Comparison of ENCODE assay signal across 8 cellular contexts in genomic region chr14:50396636-50397460, GRCh38. TPM values are rescaled to one million over a fixed set of nuclear protein-coding genes. Genes with fewer than 3 reads are reported as not detected.
DNase-seq lines count a peak whose midpoint lies in the region; ATAC-seq and TF ChIP-seq lines count a peak whose summit lies in the region.

TSS of gene CDKL1 (minus strand) at chr14:50396881. CDS start at chr14:50395868, 1,013 bp downstream.

- WGBS in heart right ventricle, 2 donors, result 0% methylated on average over 61 to 77 of the region's 77 CpGs

- TF ChIP-seq CTCF in heart right ventricle (IDR thresholded peaks at IDR 0.05) (no peak), parathyroid adenoma (IDR thresholded peaks at IDR 0.05) (no peak), upper lobe of right lung (IDR thresholded peaks at IDR 0.05) (no peak)

- H3K4me3 ChIP-seq in heart right ventricle (peak within 1 kb of the TSS; percentile 16 to 84 (median 74)), parathyroid adenoma (ENCODE audit: low read depth, low read length) (peak within 1 kb of the TSS; percentile 69), upper lobe of right lung (peak within 1 kb of the TSS; percentile 91)

- H3K27me3 ChIP-seq in heart right ventricle (no peaks in the 10 kb centered on the region), parathyroid adenoma (ENCODE audit: control insufficient read depth, insufficient read depth, low read length) (no peaks in the 10 kb centered on the region), upper lobe of right lung (no peaks in the 10 kb centered on the region)

- peak within 1 kb of the TSS; percentile 68 for H2AFZ ChIP-seq in parathyroid adenoma

- H3K36me3 ChIP-seq in heart right ventricle, result no peaks in the 10 kb centered on the region
- no peaks in the 10 kb centered on the region for H3K36me3 ChIP-seq in parathyroid adenoma (ENCODE audit: control insufficient read depth, insufficient read depth, low read length)
- no peaks in the 10 kb centered on the region for H3K36me3 ChIP-seq in upper lobe of right lung

- no peak within 1 kb of the TSS for H3K9ac ChIP-seq in parathyroid adenoma

- peak within 1 kb of the TSS; percentile 97 for H3K4me2 ChIP-seq in parathyroid adenoma (ENCODE audit: low read length)

- peak; percentile 56 for ATAC-seq in GM19438 (IDR thresholded peaks at IDR 0.05; ENCODE audit: low read depth, unreplicated experiment)
- ATAC-seq in SK-N-SH treated with all-trans-retinoic acid at 6 μM for 48 hours, result peak; percentile 88
- ATAC-seq in heart right ventricle, result peak; percentile 89 to 95 (median 91)
- ATAC-seq in upper lobe of right lung, result peak; percentile 96

- no peaks in the 10 kb centered on the region for H3K79me2 ChIP-seq in parathyroid adenoma

- H3K9me3 ChIP-seq in heart right ventricle (no peaks in the 10 kb centered on the region), parathyroid adenoma (ENCODE audit: control insufficient read depth, low read length) (no peaks in the 10 kb centered on the region), upper lobe of right lung (no peaks in the 10 kb centered on the region)

- peaks cover 0 to 36% (median 17%) of the 10 kb centered on the region in 9 donors for H3K4me1 ChIP-seq in heart right ventricle
- peaks cover 19% of the 10 kb centered on the region for H3K4me1 ChIP-seq in parathyroid adenoma
- peaks cover 21% of the 10 kb centered on the region for H3K4me1 ChIP-seq in upper lobe of right lung

- DNase-seq in COLO668 (lab: John Stamatoyannopoulos, UW; ENCODE audit: unreplicated experiment), result peak; percentile 84
- peak; percentile 29 for DNase-seq in HS-5 (ENCODE audit: low read depth)
- peak; percentile 44 for DNase-seq in amniotic stem cell (lab: John Stamatoyannopoulos, UW)
- peak; percentile 44 to 70 for DNase-seq in heart right ventricle
- peak; percentile 88 for DNase-seq in upper lobe of right lung

- peak within 1 kb of the TSS; percentile 11 to 89 (median 78) for H3K27ac ChIP-seq in heart right ventricle
- peak within 1 kb of the TSS; percentile 80 for H3K27ac ChIP-seq in parathyroid adenoma
- peak within 1 kb of the TSS; percentile 93 for H3K27ac ChIP-seq in upper lobe of right lung

- intact Hi-C loops in heart right ventricle (cut with DNase I) (loop anchor here in 3 of 10 donors (5.0 kb wide), 3 partner anchors 50 to 75 kb away; no protein-coding TSS in a partner anchor), upper lobe of right lung (cut with DNase I) (loop anchor here (10.0 kb wide), 1 partner anchor 62 kb away; no protein-coding TSS in a partner anchor)

TF ChIP-seq in SK-N-SH treated with all-trans-retinoic acid at 6 μM for 48 hours, 23 proteins besides CTCF, POLR2A, EP300 and RAD21:
- TF ChIP-seq ARNTL (CRISPR knock-in tag; IDR thresholded peaks at IDR 0.05; ENCODE audit: borderline replicate concordance, low read depth) (no peak), ZNF70 (CRISPR knock-in tag; IDR thresholded peaks at IDR 0.05) (no peak), OSR1 (CRISPR knock-in tag; IDR thresholded peaks at IDR 0.05) (no peak), TCF4 (CRISPR knock-in tag; IDR thresholded peaks at IDR 0.05; ENCODE audit: borderline replicate concordance) (no peak), POU6F1 (CRISPR knock-in tag; IDR thresholded peaks at IDR 0.05; ENCODE audit: borderline replicate concordance, low read depth) (no peak), BACH2 (CRISPR knock-in tag; IDR thresholded peaks at IDR 0.05; ENCODE audit: borderline replicate concordance) (no peak), CSDC2 (CRISPR knock-in tag; IDR thresholded peaks at IDR 0.05) (no peak), ZFP30 (CRISPR knock-in tag; IDR thresholded peaks at IDR 0.05) (no peak), PPARA (CRISPR knock-in tag; IDR thresholded peaks at IDR 0.05; ENCODE audit: borderline replicate concordance) (no peak), GLIS3 (CRISPR knock-in tag; IDR thresholded peaks at IDR 0.05) (no peak), ZNF565 (CRISPR knock-in tag; conservative IDR thresholded peaks at IDR 0.05; ENCODE audit: low read depth) (no peak), TOX (CRISPR knock-in tag; IDR thresholded peaks at IDR 0.05; ENCODE audit: borderline replicate concordance) (no peak), ZNF8 (CRISPR knock-in tag; IDR thresholded peaks at IDR 0.05) (no peak), ZFP3 (CRISPR knock-in tag; IDR thresholded peaks at IDR 0.05) (no peak), ESRRG (CRISPR knock-in tag; IDR thresholded peaks at IDR 0.05) (no peak), SNAI2 (CRISPR knock-in tag; IDR thresholded peaks at IDR 0.05) (no peak), RARB (CRISPR knock-in tag; IDR thresholded peaks at IDR 0.05) (no peak), ISL1 (CRISPR knock-in tag; IDR thresholded peaks at IDR 0.05) (no peak)
- TF ChIP-seq, protein P1, sequence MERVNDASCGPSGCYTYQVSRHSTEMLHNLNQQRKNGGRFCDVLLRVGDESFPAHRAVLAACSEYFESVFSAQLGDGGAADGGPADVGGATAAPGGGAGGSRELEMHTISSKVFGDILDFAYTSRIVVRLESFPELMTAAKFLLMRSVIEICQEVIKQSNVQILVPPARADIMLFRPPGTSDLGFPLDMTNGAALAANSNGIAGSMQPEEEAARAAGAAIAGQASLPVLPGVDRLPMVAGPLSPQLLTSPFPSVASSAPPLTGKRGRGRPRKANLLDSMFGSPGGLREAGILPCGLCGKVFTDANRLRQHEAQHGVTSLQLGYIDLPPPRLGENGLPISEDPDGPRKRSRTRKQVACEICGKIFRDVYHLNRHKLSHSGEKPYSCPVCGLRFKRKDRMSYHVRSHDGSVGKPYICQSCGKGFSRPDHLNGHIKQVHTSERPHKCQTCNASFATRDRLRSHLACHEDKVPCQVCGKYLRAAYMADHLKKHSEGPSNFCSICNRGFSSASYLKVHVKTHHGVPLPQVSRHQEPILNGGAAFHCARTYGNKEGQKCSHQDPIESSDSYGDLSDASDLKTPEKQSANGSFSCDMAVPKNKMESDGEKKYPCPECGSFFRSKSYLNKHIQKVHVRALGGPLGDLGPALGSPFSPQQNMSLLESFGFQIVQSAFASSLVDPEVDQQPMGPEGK (CRISPR knock-in tag; IDR thresholded peaks at IDR 0.05; ENCODE audit: borderline replicate concordance), result no peak
- TF ChIP-seq, protein P2, sequence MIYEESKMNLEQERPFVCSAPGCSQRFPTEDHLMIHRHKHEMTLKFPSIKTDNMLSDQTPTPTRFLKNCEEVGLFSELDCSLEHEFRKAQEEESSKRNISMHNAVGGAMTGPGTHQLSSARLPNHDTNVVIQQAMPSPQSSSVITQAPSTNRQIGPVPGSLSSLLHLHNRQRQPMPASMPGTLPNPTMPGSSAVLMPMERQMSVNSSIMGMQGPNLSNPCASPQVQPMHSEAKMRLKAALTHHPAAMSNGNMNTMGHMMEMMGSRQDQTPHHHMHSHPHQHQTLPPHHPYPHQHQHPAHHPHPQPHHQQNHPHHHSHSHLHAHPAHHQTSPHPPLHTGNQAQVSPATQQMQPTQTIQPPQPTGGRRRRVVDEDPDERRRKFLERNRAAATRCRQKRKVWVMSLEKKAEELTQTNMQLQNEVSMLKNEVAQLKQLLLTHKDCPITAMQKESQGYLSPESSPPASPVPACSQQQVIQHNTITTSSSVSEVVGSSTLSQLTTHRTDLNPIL (CRISPR knock-in tag; IDR thresholded peaks at IDR 0.05; ENCODE audit: low read depth), result no peak

RNA-seq across cellular contexts. Expression of gene CDKL1, which starts in this region (rescaled TPM):
- 1 to 10 TPM in 8 of 10 donors, under 1 TPM in 2; 0.71 to 6.0 (median 2.4) TPM for total RNA-seq in heart right ventricle
- polyA plus RNA-seq in heart right ventricle, result under 1 TPM; 0.73 to 0.94 TPM
- 20.7 TPM for total RNA-seq in upper lobe of right lung

Comparison
In these comparisons a context has a peak if more than half of its experiments do, and no peak if none do; other contexts are left out.
1. Peak in every context shown above with its lines: DNase-seq, ATAC-seq, H3K4me3 ChIP-seq and H3K27ac ChIP-seq.
2. DNase-seq: peak in every context shown above with its lines; median percentile 88 in upper lobe of right lung; 84 in COLO668; 57 in heart right ventricle; 44 in amniotic stem cell; 29 in HS-5.